In the genomic region with DNA sequence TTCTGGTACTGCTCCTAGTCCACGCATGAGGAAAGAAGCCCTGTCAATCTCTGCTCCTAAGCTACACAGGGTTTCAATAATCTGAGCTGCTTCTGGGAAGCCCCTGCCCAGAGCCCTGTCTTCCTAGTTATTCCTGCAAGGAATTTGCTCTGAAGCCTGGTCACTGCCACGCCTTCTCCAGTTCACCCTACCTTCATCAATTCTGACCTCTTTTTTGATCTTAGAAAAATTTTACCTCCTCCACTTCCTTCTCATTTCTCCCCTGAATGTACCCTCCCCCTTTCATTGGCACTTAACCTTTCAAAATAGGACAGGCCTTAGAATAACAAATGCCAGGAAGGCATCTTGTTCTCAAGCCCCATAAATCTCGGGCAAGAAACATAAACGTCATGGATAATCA, we compare ENCODE assay signal across 11 cellular contexts. TPM values are rescaled to one million over a fixed set of nuclear protein-coding genes. Genes with fewer than 3 reads are reported as not detected.
"Had no signal": no experiment of that assay in that cellular context is flagged by ENCODE, and none has a peak within 500 bp of the region (broad histone marks: within the 10 kb centered on the region; RNA-seq: fewer than 3 reads in every experiment).

No MANE protein-coding gene starts in this region.

- H3K36me3 ChIP-seq: heart left ventricle, left ventricle myocardium inferior, WERI-Rb-1 had no signal

- H3K27me3 ChIP-seq: heart left ventricle, testis had no signal

- H3K27ac ChIP-seq: left ventricle myocardium inferior, psoas muscle, testis, WERI-Rb-1 had no signal

- H3K4me3 ChIP-seq: heart left ventricle, left ventricle myocardium inferior, psoas muscle, testis had no signal

- H3K9me3 ChIP-seq: psoas muscle, testis had no signal

- ATAC-seq: activated CD8-positive, alpha-beta T cell treated with anti-CD3 and anti-CD28 coated beads, Interleukin-2, amount 10 ng/mL, durations not matched to agents 7 days and 5 days; heart left ventricle; psoas muscle; stimulated activated naive CD8-positive, alpha-beta T cell treated with anti-CD3 and anti-CD28 coated beads, Interleukin-15, Interleukin-2, amounts not matched to agents 100 U/mL and 50 U/mL, for 24 hours had no signal

- H3K4me1 ChIP-seq: left ventricle myocardium inferior, psoas muscle, testis had no signal

- DNase-seq: activated CD4-positive, alpha-beta T cell treated with anti-CD3 and anti-CD28 coated beads for 48 hours; activated CD8-positive, alpha-beta T cell treated with anti-CD3 and anti-CD28 coated beads, Interleukin-2, amount 10 ng/mL, durations not matched to agents 7 days and 5 days; activated naive CD4-positive, alpha-beta T cell treated with anti-CD3 and anti-CD28 coated beads for 36 hours; heart left ventricle; left ventricle myocardium inferior; psoas muscle; stimulated activated CD4-positive, alpha-beta T cell treated with anti-CD3 and anti-CD28 coated beads, Interleukin-2, amount 100 ng/mL, for 48 hours; stimulated activated naive CD8-positive, alpha-beta T cell treated with anti-CD3 and anti-CD28 coated beads, Interleukin-15, Interleukin-2, amounts not matched to agents 100 U/mL and 50 U/mL, for 24 hours; T-helper 1 cell; testis; WERI-Rb-1 had no signal

RNA-seq across cellular contexts. Expression of a gene that starts 14.9 kb away (rescaled TPM):
- total RNA-seq: activated naive CD4-positive, alpha-beta T cell treated with anti-CD3 and anti-CD28 coated beads for 36 hours had no signal
